ENCODE assay signal across 9 cellular contexts in the genomic region with DNA sequence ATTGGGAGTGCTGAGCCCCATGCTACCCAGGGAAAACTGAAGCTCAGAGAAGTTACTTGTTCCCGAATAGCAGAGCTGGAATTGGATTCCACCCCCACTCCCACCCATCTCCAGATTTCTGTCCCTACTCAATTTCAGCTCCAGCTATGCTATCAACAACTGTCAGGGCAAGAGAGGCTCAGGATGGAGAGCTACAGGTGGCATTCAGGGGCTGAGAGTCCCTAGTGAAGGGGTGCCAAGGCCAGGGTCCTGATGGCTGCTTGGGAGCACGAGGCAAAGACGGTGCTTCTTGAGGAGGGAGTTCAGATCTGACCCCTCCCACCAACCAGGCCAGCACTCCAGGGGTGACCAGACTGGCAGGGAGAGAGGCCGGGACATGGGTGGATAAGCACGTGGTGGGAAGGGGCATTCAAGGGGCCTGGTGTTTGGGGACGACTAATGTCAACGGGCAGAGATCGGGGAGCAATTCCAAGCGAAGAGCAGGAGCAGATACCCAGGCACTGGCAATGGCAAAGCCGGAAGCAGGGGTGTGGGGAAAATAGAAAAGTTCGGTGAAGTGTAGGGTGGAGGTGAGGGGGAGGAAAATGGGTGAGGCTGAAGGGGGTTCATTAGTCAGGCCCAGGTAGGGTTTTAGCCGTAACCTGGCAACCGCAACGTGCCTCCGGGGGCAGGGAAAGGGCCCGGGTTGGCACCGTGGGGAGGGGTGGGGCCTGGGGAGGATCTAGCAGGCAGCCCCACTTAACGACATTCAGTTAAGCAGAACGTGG.
DNase-seq lines count a peak whose midpoint lies in the region; ATAC-seq lines count a peak whose summit lies in the region.
"Had no signal": no experiment of that assay in that cellular context is flagged by ENCODE, and none has a peak within 500 bp of the region (broad histone marks: within the 10 kb centered on the region; RNA-seq: fewer than 3 reads in every experiment).

No MANE protein-coding gene starts in this region.

- H3K4me1 Mint-ChIP-seq in stimulated activated memory B cell treated with anti-CD40 and anti-IgM and Interleukin-4, amounts not matched to agents 10 μg/mL and 1 μg/mL and 100 μg/mL, for 72 hours: peaks cover 90% of the 10 kb centered on the region

- H3K27me3 Mint-ChIP-seq in stimulated activated memory B cell treated with anti-CD40 and anti-IgM and Interleukin-4, amounts not matched to agents 10 μg/mL and 1 μg/mL and 100 μg/mL, for 72 hours: no peaks in the 10 kb centered on the region

- H3K4me3 ChIP-seq in iPS DF 6.9 (ENCODE audit: low read length): peak overlapping the region; percentile 64; the same call in 1 of the 2 replicates

- 100% methylated on average over 1 of the region's 19 CpGs for WGBS in iPS DF 6.9 (ENCODE audit: insufficient coverage, insufficient read length)

- DNase-seq in activated CD4-positive, alpha-beta T cell treated with anti-CD3 and anti-CD28 coated beads for 1 hour: peak; percentile 45
- DNase-seq in activated CD4-positive, alpha-beta T cell treated with anti-CD3 and anti-CD28 coated beads, Interleukin-2, amount 50 U/mL, for 48 hours: no peak
- DNase-seq in activated T-cell treated with anti-CD3 and anti-CD28 coated beads, Interleukin-2, amount 50 U/mL, for 1 hour: peak; percentile 64
- DNase-seq in iPS DF 6.9 (ENCODE audit: low read depth, low spot score) (no peak), superior temporal gyrus (ENCODE audit: extremely low spot score) (no peak), NK-92 (lab: John Stamatoyannopoulos, UW; ENCODE audit: unreplicated experiment) (no peak)

- H3K27ac ChIP-seq in iPS DF 6.9 (ENCODE audit: low read length): no peak overlapping the region
- H3K27ac ChIP-seq: C4-2B had no signal

- no peak for ATAC-seq in stimulated activated memory B cell treated with anti-CD40 and anti-IgM and Interleukin-4, amounts not matched to agents 10 μg/mL and 1 μg/mL and 100 μg/mL, for 72 hours
- ATAC-seq in HG03139 (IDR thresholded peaks at IDR 0.05; ENCODE audit: unreplicated experiment): no peak

- H3K9me3 ChIP-seq in iPS DF 6.9 (ENCODE audit: control insufficient read depth, insufficient read depth, low read length): no peaks in the 10 kb centered on the region

- H3K27ac Mint-ChIP-seq in stimulated activated memory B cell treated with anti-CD40 and anti-IgM and Interleukin-4, amounts not matched to agents 10 μg/mL and 1 μg/mL and 100 μg/mL, for 72 hours: peak overlapping the region; percentile 92

- no peaks in the 10 kb centered on the region for H3K36me3 ChIP-seq in iPS DF 6.9 (ENCODE audit: control insufficient read depth, insufficient read depth, low read length)

- no peaks in the 10 kb centered on the region for H3K9me3 Mint-ChIP-seq in stimulated activated memory B cell treated with anti-CD40 and anti-IgM and Interleukin-4, amounts not matched to agents 10 μg/mL and 1 μg/mL and 100 μg/mL, for 72 hours

- H3K4me3 Mint-ChIP-seq in stimulated activated memory B cell treated with anti-CD40 and anti-IgM and Interleukin-4, amounts not matched to agents 10 μg/mL and 1 μg/mL and 100 μg/mL, for 72 hours: peak overlapping the region; percentile 75

- H3K36me3 Mint-ChIP-seq in stimulated activated memory B cell treated with anti-CD40 and anti-IgM and Interleukin-4, amounts not matched to agents 10 μg/mL and 1 μg/mL and 100 μg/mL, for 72 hours: peaks cover 18% of the 10 kb centered on the region

- H3K27me3 ChIP-seq in iPS DF 6.9 (ENCODE audit: control insufficient read depth, insufficient read depth, low read length): no peaks in the 10 kb centered on the region

- peaks cover 11% of the 10 kb centered on the region for H3K4me1 ChIP-seq in iPS DF 6.9 (ENCODE audit: control insufficient read depth, insufficient read depth, low read length)

Comparison
In these comparisons a context has a peak if more than half of its experiments do, and no peak if none do; other contexts are left out.
1. DNase-seq: peak in activated CD4-positive, alpha-beta T cell treated with anti-CD3 and anti-CD28 coated beads for 1 hour (single experiment) and activated T-cell treated with anti-CD3 and anti-CD28 coated beads, Interleukin-2, amount 50 U/mL, for 1 hour (single experiment); none in activated CD4-positive, alpha-beta T cell treated with anti-CD3 and anti-CD28 coated beads, Interleukin-2, amount 50 U/mL, for 48 hours (0 of 2), iPS DF 6.9 (single experiment), superior temporal gyrus (single experiment) and NK-92 (single experiment).